ENCODE assay signal across 11 cellular contexts in the genomic region with DNA sequence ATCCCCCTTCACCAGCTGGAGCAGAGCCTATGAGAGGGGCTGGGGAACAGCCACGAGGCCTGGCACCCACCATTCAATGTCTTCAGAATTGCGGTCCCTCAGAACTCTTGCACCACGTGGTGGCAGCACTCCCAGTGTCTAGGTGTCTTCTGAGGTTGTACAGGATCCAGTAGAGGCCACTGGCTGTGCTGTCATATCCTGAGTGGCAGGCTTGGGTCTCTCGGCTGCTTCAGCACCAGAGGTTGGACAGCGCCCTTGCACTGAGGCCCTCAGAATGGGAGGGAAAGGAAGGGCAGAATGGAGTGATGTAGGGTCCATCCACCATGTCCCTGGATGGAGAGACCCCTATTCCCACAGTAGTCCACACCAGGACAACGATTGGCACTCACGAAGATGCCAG.
DNase-seq lines count a peak whose midpoint lies in the region; ATAC-seq, FAIRE-seq and TF ChIP-seq lines count a peak whose summit lies in the region.
"Had no signal": no experiment of that assay in that cellular context is flagged by ENCODE, and none has a peak within 500 bp of the region (broad histone marks: within the 10 kb centered on the region; RNA-seq: fewer than 3 reads in every experiment).

No MANE protein-coding gene starts in this region.

- no peaks in the 10 kb centered on the region for H3K9me3 ChIP-seq in SJCRH30 (replicated peaks)

- ATAC-seq in HG02759 (IDR thresholded peaks at IDR 0.05; ENCODE audit: unreplicated experiment), result no peak
- ATAC-seq: esophagus mucosa had no signal

- no peaks in the 10 kb centered on the region for H3K36me3 ChIP-seq in SJCRH30

- TF ChIP-seq POLR2A in GM12891 (IDR thresholded peaks at IDR 0.05; ENCODE audit: low read depth, low read length), result no peak

- FAIRE-seq in GM12891 (lab: Jason Lieb, UNC), result no peak

- H3K4me1 ChIP-seq in SJCRH30, result no peaks in the 10 kb centered on the region

- no peak overlapping the region for H3K27ac ChIP-seq in SJCRH30
- H3K27ac ChIP-seq: SK-N-MC had no signal

- no peak overlapping the region for H3K4me3 ChIP-seq in SJCRH30
- H3K4me3 ChIP-seq: SK-N-MC had no signal

- H3K27me3 ChIP-seq in SJCRH30, result no peaks in the 10 kb centered on the region

- DNase-seq in activated T-cell treated with anti-CD3 and anti-CD28 coated beads for 48 hours (ENCODE audit: low read depth), result peak; percentile 6
- no peak for DNase-seq in activated T-cell treated with anti-CD3 and anti-CD28 coated beads for 4 hours
- peak; percentile 20 for DNase-seq in HuH-7 (ENCODE audit: low spot score)
- DNase-seq in SJCRH30, result peak; percentile 30 to 45
- DNase-seq in myocyte (ENCODE audit: low read depth), result peak; percentile 10
- no peak for DNase-seq in GM12891 (ENCODE audit: insufficient read length, low spot score)
- DNase-seq in globus pallidus (ENCODE audit: low spot score), result no peak
- DNase-seq: naive B cell had no signal

TF ChIP-seq in GM12891, 5 proteins besides CTCF, POLR2A, EP300 and RAD21:
- TF ChIP-seq TAF1 (IDR thresholded peaks at IDR 0.05; ENCODE audit: low read depth, low read length), result no peak
TF ChIP-seq in GM12891: peak in this region for 0.

Comparison
In these comparisons a context has a peak if more than half of its experiments do, and no peak if none do; other contexts are left out.
1. DNase-seq: peak in activated T-cell treated with anti-CD3 and anti-CD28 coated beads for 48 hours (single experiment), HuH-7 (single experiment), SJCRH30 (2 of 2) and myocyte (single experiment); none in activated T-cell treated with anti-CD3 and anti-CD28 coated beads for 4 hours (single experiment), GM12891 (single experiment) and globus pallidus (single experiment).